ENCODE assay signal across 11 cellular contexts in genomic region chr9:124399323-124399962, GRCh38. TPM values are rescaled to one million over a fixed set of nuclear protein-coding genes. Genes with fewer than 3 reads are reported as not detected.
DNase-seq lines count a peak whose midpoint lies in the region; ATAC-seq and TF ChIP-seq lines count a peak whose summit lies in the region.
"Had no signal": no experiment of that assay in that cellular context is flagged by ENCODE, and none has a peak within 500 bp of the region (broad histone marks: within the 10 kb centered on the region; RNA-seq: fewer than 3 reads in every experiment).

No MANE protein-coding gene starts in this region.

- H3K27ac Mint-ChIP-seq in WTC11 = peak overlapping the region; percentile 90
- peak overlapping the region; percentile 40 for H3K27ac Mint-ChIP-seq in osteocyte (ENCODE audit: unreplicated experiment)

- no peaks in the 10 kb centered on the region for H3K27me3 Mint-ChIP-seq in WTC11 (ENCODE audit: low read depth)
- no peaks in the 10 kb centered on the region for H3K27me3 Mint-ChIP-seq in osteocyte (ENCODE audit: unreplicated experiment)

- no peak for TF ChIP-seq CTCF in WTC11 (IDR thresholded peaks at IDR 0.05)
- peak; percentile 6 for TF ChIP-seq CTCF in foreskin fibroblast (IDR thresholded peaks at IDR 0.05; ENCODE audit: low read depth, low read length)
- no peak for TF ChIP-seq CTCF in osteocyte (IDR thresholded peaks at IDR 0.05)

- ATAC-seq in WTC11 (peak; percentile 83), GM21576 (IDR thresholded peaks at IDR 0.05; ENCODE audit: unreplicated experiment) (no peak)
- no peak for ATAC-seq in stimulated activated naive CD8-positive, alpha-beta T cell treated with anti-CD3 and anti-CD28 coated beads, Interleukin-15, Interleukin-2, amounts not matched to agents 100 U/mL and 50 U/mL, for 24 hours
- ATAC-seq: HCT116, left colon had no signal

- H3K4me3 Mint-ChIP-seq in WTC11 (no peak overlapping the region), osteocyte (ENCODE audit: unreplicated experiment) (no peak overlapping the region)

- H3K4me1 Mint-ChIP-seq in WTC11 = peaks cover 27% of the 10 kb centered on the region
- peaks cover 22% of the 10 kb centered on the region for H3K4me1 Mint-ChIP-seq in osteocyte (ENCODE audit: unreplicated experiment)

- CTCF ChIA-PET in WTC11 (lab: Charles Lee) = interaction anchor here (1.1 to 3.5 kb wide), 9 partner anchors 9 to 87 kb away, joined by 3 to 17 read pairs (median 5); no protein-coding TSS in a partner anchor

- DNase-seq in AG20443 (ENCODE audit: low spot score) = peak; percentile 89
- DNase-seq in WTC11 (ENCODE audit: low spot score) = no peak
- DNase-seq in foreskin fibroblast = peak in 1 of 2 donors; percentile 74
- DNase-seq in osteocyte (ENCODE audit: extremely low spot score, unreplicated experiment) = peak; percentile 67
- no peak for DNase-seq in NCI-H1417 treated with DMSO at 0.1 percent for 48 hours (lab: John Stamatoyannopoulos, UW)
- no peak for DNase-seq in stimulated activated naive CD8-positive, alpha-beta T cell treated with anti-CD3 and anti-CD28 coated beads, Interleukin-15, Interleukin-2, amounts not matched to agents 100 U/mL and 50 U/mL, for 24 hours
- no peak for DNase-seq in activated CD4-positive, alpha-beta T cell treated with anti-CD3 and anti-CD28 coated beads, Interleukin-2, amount 50 U/mL, for 1 hour
- DNase-seq: left colon; stimulated activated CD4-positive, alpha-beta T cell treated with anti-CD3 and anti-CD28 coated beads, Interleukin-1b, Interleukin-23, amount 100 ng/mL, for 48 hours had no signal

- H3K9me3 Mint-ChIP-seq in WTC11 (no peaks in the 10 kb centered on the region), osteocyte (ENCODE audit: unreplicated experiment) (no peaks in the 10 kb centered on the region)

- H3K36me3 Mint-ChIP-seq in WTC11 = peaks cover 15% of the 10 kb centered on the region
- H3K36me3 Mint-ChIP-seq in osteocyte (ENCODE audit: unreplicated experiment) = peaks cover 24% of the 10 kb centered on the region

- H3K4me3 ChIP-seq in foreskin fibroblast (ENCODE audit: low read depth in 1 of 2, low read length in 2 of 2) = peak overlapping the region in 1 of 2 donors; percentile 24

- POLR2A ChIA-PET in WTC11 (lab: Charles Lee) = no interaction called here

TF ChIP-seq in WTC11, 78 proteins besides CTCF, POLR2A, EP300 and RAD21 (continues in another document):
- TF ChIP-seq E2F1 (CRISPR knock-in tag; IDR thresholded peaks at IDR 0.05) = no peak
- TF ChIP-seq ZNF396 (CRISPR knock-in tag; IDR thresholded peaks at IDR 0.05; ENCODE audit: borderline replicate concordance) = no peak
- no peak for TF ChIP-seq E2F5 (CRISPR knock-in tag; IDR thresholded peaks at IDR 0.05)
- TF ChIP-seq OVOL2 (CRISPR knock-in tag; IDR thresholded peaks at IDR 0.05; ENCODE audit: borderline replicate concordance) = no peak
- no peak for TF ChIP-seq CREB1 (CRISPR knock-in tag; IDR thresholded peaks at IDR 0.05)
- TF ChIP-seq ATF6 (CRISPR knock-in tag; IDR thresholded peaks at IDR 0.05) = no peak
- no peak for TF ChIP-seq KAT7 (CRISPR knock-in tag; IDR thresholded peaks at IDR 0.05; ENCODE audit: borderline replicate concordance)
- no peak for TF ChIP-seq ZNF232 (CRISPR knock-in tag; IDR thresholded peaks at IDR 0.05)
- no peak for TF ChIP-seq ZBTB43 (CRISPR knock-in tag; IDR thresholded peaks at IDR 0.05)
- TF ChIP-seq ZMAT4 (CRISPR knock-in tag; IDR thresholded peaks at IDR 0.05) = no peak
- no peak for TF ChIP-seq ZNF512 (CRISPR knock-in tag; IDR thresholded peaks at IDR 0.05; ENCODE audit: borderline replicate concordance)
- no peak for TF ChIP-seq FOXK1 (CRISPR knock-in tag; IDR thresholded peaks at IDR 0.05)
- TF ChIP-seq ZNF423 (CRISPR knock-in tag; IDR thresholded peaks at IDR 0.05) = no peak
- no peak for TF ChIP-seq RORB (CRISPR knock-in tag; IDR thresholded peaks at IDR 0.05)
- TF ChIP-seq FOXP4 (CRISPR knock-in tag; IDR thresholded peaks at IDR 0.05) = no peak
- no peak for TF ChIP-seq CDX4 (CRISPR knock-in tag; IDR thresholded peaks at IDR 0.05; ENCODE audit: borderline replicate concordance)
- TF ChIP-seq JAZF1 (CRISPR knock-in tag; IDR thresholded peaks at IDR 0.05) = no peak

RNA-seq across cellular contexts. Expression of gene PSMB7, which starts 15.8 kb away (rescaled TPM):
- 160 to 187 TPM (median 164 TPM) in 3 replicates for total RNA-seq in WTC11 (2021)
- total RNA-seq in osteocyte = 140 and 151 TPM in 2 replicates

RNA-seq across cellular contexts. Expression of gene ADGRD2, which starts 50.8 kb away (rescaled TPM):
- total RNA-seq in WTC11 (2021) = 0.61 to 1.6 TPM (median 1.3 TPM) in 3 replicates
- total RNA-seq in osteocyte = not detected in 2 replicates
- total RNA-seq: left colon had no signal

Comparison
In these comparisons a context has a peak if more than half of its experiments do, and no peak if none do; other contexts are left out.
1. DNase-seq: peak in AG20443 (single experiment) and osteocyte (single experiment); none in WTC11 (single experiment), NCI-H1417 treated with DMSO at 0.1 percent for 48 hours (single experiment), stimulated activated naive CD8-positive, alpha-beta T cell treated with anti-CD3 and anti-CD28 coated beads, Interleukin-15, Interleukin-2, amounts not matched to agents 100 U/mL and 50 U/mL, for 24 hours (single experiment) and activated CD4-positive, alpha-beta T cell treated with anti-CD3 and anti-CD28 coated beads, Interleukin-2, amount 50 U/mL, for 1 hour (single experiment).